8 cellular contexts compared by ENCODE assay signal in the genomic region with DNA sequence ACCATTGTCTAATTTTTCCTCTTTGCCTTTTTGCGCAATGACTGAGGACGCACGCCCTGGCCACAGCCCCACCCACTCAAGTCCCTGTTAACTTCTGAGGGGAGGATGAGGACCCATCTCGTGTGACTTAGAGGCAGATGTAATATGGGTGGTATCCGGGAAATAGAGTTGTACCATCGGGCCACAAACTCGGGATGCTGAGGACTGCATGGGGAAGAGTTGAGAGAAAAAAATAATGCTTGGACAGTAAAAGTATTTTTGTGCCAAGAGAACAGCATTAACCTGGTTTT. TPM values are rescaled to one million over a fixed set of nuclear protein-coding genes. Genes with fewer than 3 reads are reported as not detected.
DNase-seq lines count a peak whose midpoint lies in the region; ATAC-seq, FAIRE-seq and TF ChIP-seq lines count a peak whose summit lies in the region.

No MANE protein-coding gene starts in this region.

- FAIRE-seq in GM12891 (lab: Jason Lieb, UNC): no peak

- no peak for DNase-seq in NB4 (ENCODE audit: low read depth)
- no peak for DNase-seq in endothelial cell (ENCODE audit: low spot score)
- no peak for DNase-seq in NCI-H128 (lab: John Stamatoyannopoulos, UW; ENCODE audit: unreplicated experiment)
- no peak for DNase-seq in GM12891 (ENCODE audit: insufficient read length, low spot score)
- no peak for DNase-seq in stimulated activated naive CD4-positive, alpha-beta T cell treated with Interleukin-2 at 50 U/mL for 16 hours (lab: John Stamatoyannopoulos, UW)
- no peak for DNase-seq in effector CD8-positive, alpha-beta T cell (lab: John Stamatoyannopoulos, UW)

- no peaks in the 10 kb centered on the region for H3K27me3 Mint-ChIP-seq in endothelial cell (ENCODE audit: unreplicated experiment)

- no peaks in the 10 kb centered on the region for H3K27me3 ChIP-seq in rectal smooth muscle tissue (ENCODE audit: control insufficient read depth, insufficient read depth, low read length)

- H3K9ac ChIP-seq in rectal smooth muscle tissue (ENCODE audit: low read length): peak overlapping the region; percentile 32

- H3K36me3 ChIP-seq in rectal smooth muscle tissue (ENCODE audit: control insufficient read depth, insufficient read depth, low read length): no peaks in the 10 kb centered on the region

- H3K9me3 Mint-ChIP-seq in endothelial cell (ENCODE audit: unreplicated experiment): no peaks in the 10 kb centered on the region

- TF ChIP-seq CTCF in NB4 (IDR thresholded peaks at IDR 0.05; ENCODE audit: low read depth, low read length) (no peak), endothelial cell (IDR thresholded peaks at IDR 0.05; ENCODE audit: unreplicated experiment) (no peak)

- H3K4me3 ChIP-seq in NB4 (ENCODE audit: low read depth, low read length): peak overlapping the region; percentile 42
- H3K4me3 ChIP-seq in rectal smooth muscle tissue (ENCODE audit: low read length): peak overlapping the region; percentile 80

- peak overlapping the region; percentile 92 for H3K27ac Mint-ChIP-seq in endothelial cell (ENCODE audit: unreplicated experiment)

- TF ChIP-seq POLR2A in NB4 (IDR thresholded peaks at IDR 0.05; ENCODE audit: extremely low read depth, insufficient read length): no peak
- no peak for TF ChIP-seq POLR2A in GM12891 (IDR thresholded peaks at IDR 0.05; ENCODE audit: low read depth, low read length)

- peak overlapping the region; percentile 73 for H3K27ac ChIP-seq in rectal smooth muscle tissue (ENCODE audit: low read depth, low read length)

- peak; percentile 5 for ATAC-seq in GM21737 (IDR thresholded peaks at IDR 0.05; ENCODE audit: unreplicated experiment)

- H3K4me3 Mint-ChIP-seq in endothelial cell (ENCODE audit: unreplicated experiment): peak overlapping the region; percentile 99

- peaks cover 4% of the 10 kb centered on the region for H3K36me3 Mint-ChIP-seq in endothelial cell (ENCODE audit: low read depth, unreplicated experiment)

- H3K4me1 ChIP-seq in rectal smooth muscle tissue (ENCODE audit: control insufficient read depth, insufficient read depth, low read length): no peaks in the 10 kb centered on the region

- peaks cover 16% of the 10 kb centered on the region for H3K4me1 Mint-ChIP-seq in endothelial cell (ENCODE audit: unreplicated experiment)

TF ChIP-seq in GM12891, 5 proteins besides CTCF, POLR2A, EP300 and RAD21:
- TF ChIP-seq POLR2AphosphoS5 (IDR thresholded peaks at IDR 0.05; ENCODE audit: low read depth, low read length) (no peak), PAX5 (IDR thresholded peaks at IDR 0.05; ENCODE audit: insufficient read depth, low read length, severe bottlenecking) (no peak), SPI1 (IDR thresholded peaks at IDR 0.05; ENCODE audit: low read depth, low read length) (no peak), TAF1 (IDR thresholded peaks at IDR 0.05; ENCODE audit: low read depth, low read length) (no peak), POU2F2 (IDR thresholded peaks at IDR 0.05; ENCODE audit: low read depth, low read length) (no peak)

RNA-seq across cellular contexts. Expression of a gene that starts 0.3 kb away (rescaled TPM):
- 0.54 TPM for total RNA-seq in endothelial cell (ENCODE audit: unreplicated experiment)
- 0.32 TPM for polyA plus RNA-seq in GM12891 (2012; ENCODE audit: low read depth, missing spikeins)

RNA-seq across cellular contexts. Expression of a gene that starts 0.5 kb away (rescaled TPM):
- 116 TPM for total RNA-seq in endothelial cell (ENCODE audit: unreplicated experiment)
- polyA plus RNA-seq in GM12891 (2012; ENCODE audit: low read depth, missing spikeins): 113 TPM

RNA-seq across cellular contexts. Expression of a gene that starts 33.7 kb away (rescaled TPM):
- total RNA-seq in endothelial cell (ENCODE audit: unreplicated experiment): 3.1 TPM
- polyA plus RNA-seq in GM12891 (2012; ENCODE audit: low read depth, missing spikeins): 31.6 TPM

RNA-seq across cellular contexts. Expression of a gene that starts 34.3 kb away (rescaled TPM):
- total RNA-seq in endothelial cell (ENCODE audit: unreplicated experiment): 20.4 TPM
- polyA plus RNA-seq in GM12891 (2012; ENCODE audit: low read depth, missing spikeins): 30.4 TPM

RNA-seq across cellular contexts. Expression of a gene that starts 52.3 kb away (rescaled TPM):
- 230 TPM for total RNA-seq in endothelial cell (ENCODE audit: unreplicated experiment)
- polyA plus RNA-seq in GM12891 (2012; ENCODE audit: low read depth, missing spikeins): 332 TPM
